8 cellular contexts compared by ENCODE assay signal in genomic region chr11:12692238-12693074, GRCh38. TPM values are rescaled to one million over a fixed set of nuclear protein-coding genes. Genes with fewer than 3 reads are reported as not detected.
DNase-seq lines count a peak whose midpoint lies in the region; FAIRE-seq and TF ChIP-seq lines count a peak whose summit lies in the region.

No MANE protein-coding gene starts in this region.

- DNase-seq in GM04504 (ENCODE audit: low read depth) (peak; percentile 84), SHP77 treated with DMSO at 0.1 percent for 48 hours (lab: John Stamatoyannopoulos, UW) (peak; percentile 68), fibroblast of pulmonary artery (ENCODE audit: low read depth) (peak; percentile 97), NCI-H1048 (lab: John Stamatoyannopoulos, UW) (no peak), NOMO-1 treated with dmso at 0.1 percent for 144 hours (lab: John Stamatoyannopoulos, UW; ENCODE audit: unreplicated experiment) (no peak), GM12891 (ENCODE audit: insufficient read length, low spot score) (no peak), MV-4-11 (lab: John Stamatoyannopoulos, UW) (no peak)

- H3K9me3 ChIP-seq in neuron (ENCODE audit: low read length) = no peaks in the 10 kb centered on the region

- no peak for FAIRE-seq in GM12891 (lab: Jason Lieb, UNC)

- peaks cover 59% of the 10 kb centered on the region for H3K4me1 ChIP-seq in neuron (ENCODE audit: insufficient read depth, low read length)

- H3K27me3 ChIP-seq in neuron (ENCODE audit: insufficient read depth, low read length) = no peaks in the 10 kb centered on the region

- no peak for TF ChIP-seq CTCF in fibroblast of pulmonary artery (IDR thresholded peaks at IDR 0.05; ENCODE audit: low read length, missing control alignments)

- H3K36me3 ChIP-seq in neuron (ENCODE audit: insufficient read depth, low read length) = no peaks in the 10 kb centered on the region

- no peak for TF ChIP-seq POLR2A in GM12891 (IDR thresholded peaks at IDR 0.05; ENCODE audit: low read depth, low read length)

- no peak overlapping the region for H2AFZ ChIP-seq in neuron (ENCODE audit: low read depth, low read length)

- H3K4me3 ChIP-seq in fibroblast of pulmonary artery (replicated peaks; ENCODE audit: low read depth, low read length) = peak overlapping the region; percentile 36
- peak overlapping the region; percentile 30 for H3K4me3 ChIP-seq in neuron (ENCODE audit: low read length)

TF ChIP-seq in GM12891, 5 proteins besides CTCF, POLR2A, EP300 and RAD21:
- TF ChIP-seq PAX5 (IDR thresholded peaks at IDR 0.05; ENCODE audit: insufficient read depth, low read length, severe bottlenecking) = no peak
- TF ChIP-seq TAF1 (IDR thresholded peaks at IDR 0.05; ENCODE audit: low read depth, low read length) = no peak
- no peak for TF ChIP-seq SPI1 (IDR thresholded peaks at IDR 0.05; ENCODE audit: low read depth, low read length)
- no peak for TF ChIP-seq POU2F2 (IDR thresholded peaks at IDR 0.05; ENCODE audit: low read depth, low read length)
- TF ChIP-seq POLR2AphosphoS5 (IDR thresholded peaks at IDR 0.05; ENCODE audit: low read depth, low read length) = no peak

RNA-seq across cellular contexts. Expression of gene TEAD1, which starts 18.2 kb away (rescaled TPM):
- 0.06 TPM for polyA plus RNA-seq in GM12891 (2012; ENCODE audit: low read depth, missing spikeins)

Comparison
In these comparisons a context has a peak if more than half of its experiments do, and no peak if none do; other contexts are left out.
1. DNase-seq: peak in GM04504 (single experiment), SHP77 treated with DMSO at 0.1 percent for 48 hours (single experiment) and fibroblast of pulmonary artery (single experiment); none in NCI-H1048 (single experiment), NOMO-1 treated with dmso at 0.1 percent for 144 hours (single experiment), GM12891 (single experiment) and MV-4-11 (single experiment).